Comparison of ENCODE assay signal across 15 cellular contexts in the genomic region with DNA sequence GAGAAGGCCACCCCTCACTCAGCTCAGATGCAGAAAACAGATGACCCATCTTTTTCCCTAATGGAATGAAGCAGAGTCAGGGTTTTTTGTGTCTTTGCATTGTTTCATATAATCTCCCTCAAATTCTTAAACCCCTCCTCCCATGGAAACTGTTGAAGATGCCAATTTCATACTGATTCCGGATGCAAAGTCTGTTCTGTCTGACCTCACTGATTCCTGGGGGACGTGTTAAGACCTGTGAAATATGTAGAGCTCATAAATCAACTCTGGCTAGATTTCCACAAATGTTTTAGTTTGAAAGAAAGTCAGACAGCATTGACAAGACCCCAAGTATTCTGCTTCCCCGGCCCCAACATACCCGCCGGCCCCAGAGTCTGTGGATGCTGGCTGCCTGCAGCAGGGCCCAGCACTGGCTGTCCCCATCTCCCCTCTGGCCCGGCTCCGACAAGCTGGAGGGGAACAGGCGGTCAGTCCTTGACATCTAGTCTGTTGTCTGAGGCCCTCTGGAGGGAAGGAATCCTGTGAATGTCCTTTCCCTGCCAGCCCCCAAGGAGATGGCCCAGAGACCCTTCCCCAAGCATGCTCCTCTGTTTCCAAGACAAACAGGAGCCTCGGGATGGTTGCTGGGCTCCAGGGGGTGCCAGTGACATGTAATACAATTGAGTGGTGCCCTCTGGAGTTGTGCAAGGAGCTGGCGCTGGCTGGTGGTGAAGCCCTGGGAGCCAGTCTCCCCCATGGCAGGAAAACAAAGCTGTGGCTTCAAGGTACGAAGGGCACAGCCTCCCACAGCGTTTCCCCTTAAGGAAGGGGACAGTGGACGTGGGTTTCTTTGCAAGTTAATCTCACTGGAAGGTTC. TPM values are rescaled to one million over a fixed set of nuclear protein-coding genes. Genes with fewer than 3 reads are reported as not detected.
DNase-seq lines count a peak whose midpoint lies in the region; ATAC-seq and TF ChIP-seq lines count a peak whose summit lies in the region.
"Had no signal": no experiment of that assay in that cellular context is flagged by ENCODE, and none has a peak within 500 bp of the region (broad histone marks: within the 10 kb centered on the region; RNA-seq: fewer than 3 reads in every experiment).

No MANE protein-coding gene starts in this region.

- no peaks in the 10 kb centered on the region for H4K20me1 ChIP-seq in PC-3 (ENCODE audit: low read length)

- 58 to 73% (median 63%) methylated on average over 11 to 13 of the region's 13 CpGs for WGBS in adrenal gland, 4 donors

- H3K4me3 ChIP-seq in right atrium auricular region = no peak overlapping the region
- no peak overlapping the region for H3K4me3 ChIP-seq in MG63
- H3K4me3 ChIP-seq in PC-3 (ENCODE audit: low read length) = no peak overlapping the region
- no peak overlapping the region for H3K4me3 ChIP-seq in adrenal gland
- H3K4me3 ChIP-seq: gastrocnemius medialis, skin epidermis had no signal

- H3K27me3 Mint-ChIP-seq in chondrocyte (ENCODE audit: low read depth) (no peaks in the 10 kb centered on the region), nephron progenitor cell (ENCODE audit: low read depth, poor library complexity) (peaks cover 12% of the 10 kb centered on the region)
- H3K27me3 Mint-ChIP-seq: stimulated activated memory B cell treated with anti-CD40 and anti-IgM and Interleukin-4, amounts not matched to agents 10 μg/mL and 1 μg/mL and 100 μg/mL, for 72 hours had no signal

- CTCF ChIA-PET in PC-3 (lab: Charles Lee) = no interaction called here

- TF ChIP-seq CTCF in chondrocyte (IDR thresholded peaks at IDR 0.05) (peak; percentile 62), right atrium auricular region (IDR thresholded peaks at IDR 0.05) (no peak), nephron progenitor cell (IDR thresholded peaks at IDR 0.05) (no peak), PC-3 (conservative IDR thresholded peaks at IDR 0.05; ENCODE audit: low read depth, low read length) (no peak), adrenal gland (IDR thresholded peaks at IDR 0.05) (no peak)

- peak overlapping the region; percentile 31 to 53 for H3K27ac ChIP-seq in right atrium auricular region
- H3K27ac ChIP-seq in PC-3 (ENCODE audit: low read length) = no peak overlapping the region
- H3K27ac ChIP-seq in adrenal gland = peak overlapping the region in 2 of 5 donors; percentile 12 to 58
- H3K27ac ChIP-seq: gastrocnemius medialis had no signal

- no peak overlapping the region for H2AFZ ChIP-seq in PC-3 (ENCODE audit: low read length)

- BruUV-seq in PC-3 (replicated peaks; lab: Mats Ljungman, UMichigan) = no TSS peak

- peaks cover 0 to 46% of the 10 kb centered on the region in 2 donors for H3K4me1 ChIP-seq in right atrium auricular region
- no peaks in the 10 kb centered on the region for H3K4me1 ChIP-seq in PC-3 (ENCODE audit: insufficient read depth, low read length)
- H3K4me1 ChIP-seq in adrenal gland (replicated peaks in 1 of 2) = no peaks in the 10 kb centered on the region
- H3K4me1 ChIP-seq: gastrocnemius medialis had no signal

- ATAC-seq in sciatic nerve = peak; percentile 25
- ATAC-seq in PC-3 = no peak
- ATAC-seq: gastrocnemius medialis; stimulated activated memory B cell treated with anti-CD40 and anti-IgM and Interleukin-4, amounts not matched to agents 10 μg/mL and 1 μg/mL and 100 μg/mL, for 72 hours had no signal

- no peaks in the 10 kb centered on the region for H3F3A ChIP-seq in PC-3 (ENCODE audit: low read length, unreplicated experiment)

- H3K79me2 ChIP-seq in PC-3 (ENCODE audit: low read length) = no peaks in the 10 kb centered on the region

- DNase-seq in GM03348 (ENCODE audit: low spot score) (peak; percentile 33), chondrocyte (ENCODE audit: low spot score) (no peak), right atrium auricular region (ENCODE audit: low spot score) (no peak), sciatic nerve (ENCODE audit: low spot score) (no peak), nephron progenitor cell (no peak), MG63 (no peak), PC-3 (no peak), adrenal gland (no peak)
- DNase-seq: activated gamma-delta T cell; effector CD4-positive, alpha-beta T cell; gastrocnemius medialis; NCI-H2029; NCI-H69 had no signal

- POLR2A ChIA-PET in PC-3 (lab: Charles Lee; ENCODE audit: unreplicated experiment) = no interaction called here

- no peak overlapping the region for H3K4me2 ChIP-seq in PC-3 (ENCODE audit: low read length)

- H3K9me2 ChIP-seq in PC-3 (replicated peaks; ENCODE audit: low read length) = no peaks in the 10 kb centered on the region

- H3K9me3 ChIP-seq in right atrium auricular region = no peaks in the 10 kb centered on the region
- H3K9me3 ChIP-seq in MG63 = no peaks in the 10 kb centered on the region
- no peaks in the 10 kb centered on the region for H3K9me3 ChIP-seq in PC-3 (ENCODE audit: low read length)
- H3K9me3 ChIP-seq in adrenal gland (replicated peaks in 1 of 3) = no peaks in the 10 kb centered on the region
- H3K9me3 ChIP-seq: gastrocnemius medialis had no signal

- H3K27me3 ChIP-seq in right atrium auricular region (no peaks in the 10 kb centered on the region), MG63 (no peaks in the 10 kb centered on the region), PC-3 (ENCODE audit: low read length) (0 out of 2 replicates have a peak, but pooled peaks cover 3% of the 10 kb centered on the region), adrenal gland (no peaks in the 10 kb centered on the region)
- H3K27me3 ChIP-seq: gastrocnemius medialis had no signal

- TF ChIP-seq POLR2A in adrenal gland (IDR thresholded peaks at IDR 0.05) = no peak

- peaks cover 37% of the 10 kb centered on the region for H3K36me3 Mint-ChIP-seq in chondrocyte (ENCODE audit: low read depth)
- H3K36me3 Mint-ChIP-seq in nephron progenitor cell (ENCODE audit: low read depth) = no peaks in the 10 kb centered on the region
- H3K36me3 Mint-ChIP-seq: stimulated activated memory B cell treated with anti-CD40 and anti-IgM and Interleukin-4, amounts not matched to agents 10 μg/mL and 1 μg/mL and 100 μg/mL, for 72 hours had no signal

- peak overlapping the region; percentile 18 for H3K4me3 Mint-ChIP-seq in chondrocyte (ENCODE audit: unreplicated experiment)
- no peak overlapping the region for H3K4me3 Mint-ChIP-seq in nephron progenitor cell
- H3K4me3 Mint-ChIP-seq: stimulated activated memory B cell treated with anti-CD40 and anti-IgM and Interleukin-4, amounts not matched to agents 10 μg/mL and 1 μg/mL and 100 μg/mL, for 72 hours had no signal

- H3K9me3 Mint-ChIP-seq in chondrocyte (ENCODE audit: low read depth) (no peaks in the 10 kb centered on the region), nephron progenitor cell (no peaks in the 10 kb centered on the region)
- H3K9me3 Mint-ChIP-seq: stimulated activated memory B cell treated with anti-CD40 and anti-IgM and Interleukin-4, amounts not matched to agents 10 μg/mL and 1 μg/mL and 100 μg/mL, for 72 hours had no signal

- H3K36me3 ChIP-seq in right atrium auricular region (no peaks in the 10 kb centered on the region), MG63 (no peaks in the 10 kb centered on the region), PC-3 (ENCODE audit: low read depth, low read length) (no peaks in the 10 kb centered on the region), adrenal gland (replicated peaks in 1 of 2) (no peaks in the 10 kb centered on the region)
- H3K36me3 ChIP-seq: gastrocnemius medialis had no signal

- H3K4me1 Mint-ChIP-seq in chondrocyte (ENCODE audit: low read depth) (peaks cover 98% of the 10 kb centered on the region), nephron progenitor cell (peaks cover 18% of the 10 kb centered on the region)
- H3K4me1 Mint-ChIP-seq: stimulated activated memory B cell treated with anti-CD40 and anti-IgM and Interleukin-4, amounts not matched to agents 10 μg/mL and 1 μg/mL and 100 μg/mL, for 72 hours had no signal

- intact Hi-C loops in sciatic nerve (cut with DNase I) = no loop called here
- intact Hi-C loops in PC-3 (cut with micrococcal nuclease) = no loop called here
- intact Hi-C loops in adrenal gland (cut with DNase I) = no loop called here

- H3K9ac ChIP-seq in PC-3 (ENCODE audit: low read length) = no peak overlapping the region

- H3K27ac Mint-ChIP-seq in chondrocyte (ENCODE audit: unreplicated experiment) (peak overlapping the region; percentile 88), nephron progenitor cell (no peak overlapping the region)
- H3K27ac Mint-ChIP-seq: stimulated activated memory B cell treated with anti-CD40 and anti-IgM and Interleukin-4, amounts not matched to agents 10 μg/mL and 1 μg/mL and 100 μg/mL, for 72 hours had no signal

RNA-seq across cellular contexts. Expression of gene FBLN5, which starts 22.4 kb away (rescaled TPM):
- 1,189 to 1,311 TPM (median 1,232 TPM) in 3 replicates for total RNA-seq in chondrocyte
- 100 to 1,000 TPM; 125 to 132 TPM for total RNA-seq in right atrium auricular region
- total RNA-seq in sciatic nerve = 172 TPM
- total RNA-seq in MG63 (2014; rRNA removed; shearing (Covaris generic); ENCODE audit: low replicate concordance) = 0.16 and 26.2 TPM in 2 replicates
- total RNA-seq in PC-3 (2014; rRNA removed) = 0.17 and 0.58 TPM in 2 replicates
- 100 to 1,000 TPM in 6 of 8 donors, 10 to 100 TPM in 2; 65.3 to 389 (median 204) TPM for total RNA-seq in adrenal gland
- polyA plus RNA-seq in adrenal gland = 100 to 1,000 TPM in 2 of 3 donors, 10 to 100 TPM in 1; 85.8 to 119 (median 108) TPM

RNA-seq across cellular contexts. Expression of gene TC2N, which starts 57.8 kb away (rescaled TPM):
- total RNA-seq in chondrocyte = 9.1 to 14.4 TPM (median 11.2 TPM) in 3 replicates
- 10 to 100 TPM in 1 of 2 donors, 1 to 10 TPM in 1; 3.9 to 12.5 TPM for total RNA-seq in right atrium auricular region
- total RNA-seq in sciatic nerve = 13.2 TPM
- 0.53 TPM in 1 of 2 replicates, not detected in the other for total RNA-seq in MG63 (2014; rRNA removed; shearing (Covaris generic); ENCODE audit: low replicate concordance)
- 3.7 and 6.2 TPM in 2 replicates for total RNA-seq in PC-3 (2014; rRNA removed)
- total RNA-seq in adrenal gland = 10 to 100 TPM in 3 of 8 donors, 1 to 10 TPM in 5; 3.4 to 28.4 (median 5.9) TPM
- polyA plus RNA-seq in adrenal gland = 1 to 10 TPM; 1.9 to 3.8 (median 3.7) TPM
